In genomic region chr19:38303517-38304351, GRCh38 we compare ENCODE assay signal across 11 cellular contexts. TPM values are rescaled to one million over a fixed set of nuclear protein-coding genes. Genes with fewer than 3 reads are reported as not detected.
DNase-seq lines count a peak whose midpoint lies in the region; ATAC-seq, FAIRE-seq and TF ChIP-seq lines count a peak whose summit lies in the region.
"Had no signal": no experiment of that assay in that cellular context is flagged by ENCODE, and none has a peak within 500 bp of the region (broad histone marks: within the 10 kb centered on the region; RNA-seq: fewer than 3 reads in every experiment).

Gene C19orf33 (plus strand): TSS chr19:38304251. CDS start chr19:38304262, 11 bp downstream.

- DNase-seq in activated naive CD4-positive, alpha-beta T cell treated with anti-CD3 and anti-CD28 coated beads, Interleukin-2, amount 10 ng/mL, durations not matched to agents 7 days and 5 days: peak; percentile 27
- no peak for DNase-seq in activated naive CD4-positive, alpha-beta T cell treated with anti-CD3 and anti-CD28 coated beads, Interleukin-2, amount 50 U/mL, for 16 hours
- DNase-seq in endothelial cell of umbilical vein (ENCODE audit: low read depth, low spot score) (no peak), lung (ENCODE audit: low spot score) (peak; percentile 85), cerebellum (ENCODE audit: low spot score) (no peak), NCI-H1417 treated with DMSO at 0.1 percent for 48 hours (lab: John Stamatoyannopoulos, UW) (no peak)
- no peak for DNase-seq in activated CD4-positive, alpha-beta T cell treated with anti-CD3 and anti-CD28 coated beads, Interleukin-2, amount 50 U/mL, for 4 hours
- DNase-seq: activated CD4-positive, alpha-beta T cell treated with anti-CD3 and anti-CD28 coated beads for 48 hours; NK-92 treated with Interleukin-12 subunit alpha and Interleukin-12 subunit beta, amount 100 ng/mL, for 24 hours had no signal

- H3K36me3 Mint-ChIP-seq in activated naive CD4-positive, alpha-beta T cell treated with anti-CD3 and anti-CD28 coated beads, Interleukin-2, amount 10 ng/mL, durations not matched to agents 7 days and 5 days: peaks cover 7% of the 10 kb centered on the region

- FAIRE-seq in endothelial cell of umbilical vein (lab: Jason Lieb, UNC): peak; percentile 82

- H3K36me3 ChIP-seq in endothelial cell of umbilical vein (ENCODE audit: control insufficient read depth in 2 of 2, extremely low read depth in 1 of 2, insufficient read depth in 2 of 2, low read length in 2 of 2) (peaks cover 0 to 8% of the 10 kb centered on the region in 2 experiments), lung (ENCODE audit: control insufficient read depth in 2 of 2, insufficient read depth in 2 of 2, low read length in 2 of 2) (peaks cover 0 to 28% of the 10 kb centered on the region in 2 donors), urinary bladder (ENCODE audit: insufficient read depth) (peaks cover 2% of the 10 kb centered on the region)

- no peak within 1 kb of the TSS for H3K4me3 Mint-ChIP-seq in activated naive CD4-positive, alpha-beta T cell treated with anti-CD3 and anti-CD28 coated beads, Interleukin-2, amount 10 ng/mL, durations not matched to agents 7 days and 5 days

- no peak within 1 kb of the TSS for H3K27ac Mint-ChIP-seq in activated naive CD4-positive, alpha-beta T cell treated with anti-CD3 and anti-CD28 coated beads, Interleukin-2, amount 10 ng/mL, durations not matched to agents 7 days and 5 days

- no TSS peak for BruUV-seq in endothelial cell of umbilical vein (replicated peaks; lab: Mats Ljungman, UMichigan)

- H3K9me1 ChIP-seq in endothelial cell of umbilical vein (replicated peaks; ENCODE audit: control insufficient read depth, extremely low read depth, insufficient read depth, low read length): no peaks in the 10 kb centered on the region

- H3K4me1 ChIP-seq in endothelial cell of umbilical vein (ENCODE audit: control insufficient read depth, extremely low read depth, insufficient read depth, low read length) (peaks cover 16% of the 10 kb centered on the region), lung (ENCODE audit: control insufficient read depth in 2 of 2, insufficient read depth in 2 of 2, low read length in 2 of 2) (peaks cover 0 to 10% of the 10 kb centered on the region in 2 donors), urinary bladder (ENCODE audit: insufficient read depth) (peaks cover 2% of the 10 kb centered on the region)

- H3K9ac ChIP-seq in endothelial cell of umbilical vein (replicated peaks; ENCODE audit: extremely low read depth, insufficient read depth, low read length): peak within 1 kb of the TSS; percentile 21

- no peaks in the 10 kb centered on the region for H3K9me3 ChIP-seq in endothelial cell of umbilical vein (replicated peaks; ENCODE audit: control insufficient read depth, insufficient read depth, low read length)
- no peaks in the 10 kb centered on the region for H3K9me3 ChIP-seq in lung (ENCODE audit: control insufficient read depth in 2 of 2, insufficient read depth in 1 of 2, low read length in 1 of 2)

- POLR2A ChIA-PET in endothelial cell of umbilical vein (lab: Charles Lee): interaction anchor here (0.5 kb wide), 1 partner anchor 14 kb away, joined by 5 read pairs; no protein-coding TSS in a partner anchor

- H3K27me3 Mint-ChIP-seq in activated naive CD4-positive, alpha-beta T cell treated with anti-CD3 and anti-CD28 coated beads, Interleukin-2, amount 10 ng/mL, durations not matched to agents 7 days and 5 days: no peaks in the 10 kb centered on the region
- H3K27me3 Mint-ChIP-seq: brain had no signal

- peak within 1 kb of the TSS; percentile 28 for H2AFZ ChIP-seq in endothelial cell of umbilical vein (ENCODE audit: low read depth, low read length)

- H3K27me3 ChIP-seq in endothelial cell of umbilical vein (ENCODE audit: control insufficient read depth in 2 of 2, insufficient read depth in 2 of 2, low read length in 2 of 2) (no peaks in the 10 kb centered on the region), lung (ENCODE audit: control insufficient read depth, insufficient read depth) (no peaks in the 10 kb centered on the region)

- H4K20me1 ChIP-seq in endothelial cell of umbilical vein (replicated peaks; ENCODE audit: control insufficient read depth, extremely low read depth, insufficient read depth, low read length): no peaks in the 10 kb centered on the region

- H3K4me2 ChIP-seq in endothelial cell of umbilical vein (ENCODE audit: insufficient read depth, low read length): peak within 1 kb of the TSS; percentile 76

- H3K9me3 Mint-ChIP-seq in activated naive CD4-positive, alpha-beta T cell treated with anti-CD3 and anti-CD28 coated beads, Interleukin-2, amount 10 ng/mL, durations not matched to agents 7 days and 5 days: no peaks in the 10 kb centered on the region

- H3K4me3 ChIP-seq in endothelial cell of umbilical vein (replicated peaks in 1 of 3; ENCODE audit: insufficient read depth in 1 of 3, low read depth in 1 of 3, low read length in 3 of 3) (peak within 1 kb of the TSS in 1 of 3 experiments; percentile 19), lung (peak within 1 kb of the TSS; percentile 25), urinary bladder (ENCODE audit: low read depth, low read length) (peak within 1 kb of the TSS; percentile 11)

- CTCF ChIA-PET in activated naive CD4-positive, alpha-beta T cell treated with anti-CD3 and anti-CD28 coated beads, Interleukin-2, amount 10 ng/mL, durations not matched to agents 7 days and 5 days (lab: Charles Lee): interaction anchor here (1.4 kb wide), 1 partner anchor 32 kb away, joined by 3 read pairs; the partner anchor contains the start of gene CATSPERG
- CTCF ChIA-PET in endothelial cell of umbilical vein (lab: Charles Lee): interaction anchor here (1.0 to 1.4 kb wide), 2 partner anchors 32 to 99 kb away, joined by 3 to 4 read pairs; partner anchors contain the start of genes CATSPERG and FAM98C

- no peak for TF ChIP-seq POLR2A in endothelial cell of umbilical vein (IDR thresholded peaks at IDR 0.05; ENCODE audit: low read depth, low read length)

- 31 to 40% methylated on average over 26 to 28 of the region's 28 CpGs for WGBS in lung, 2 donors
- 65% methylated on average over 28 of the region's 28 CpGs for WGBS in urinary bladder

- ATAC-seq in lung (ENCODE audit: insufficient read depth, low FRiP score): peak; percentile 70

- intact Hi-C loops in endothelial cell of umbilical vein (cut with micrococcal nuclease): no loop called here

- no peaks in the 10 kb centered on the region for H3K4me1 Mint-ChIP-seq in activated naive CD4-positive, alpha-beta T cell treated with anti-CD3 and anti-CD28 coated beads, Interleukin-2, amount 10 ng/mL, durations not matched to agents 7 days and 5 days

- H3K27ac ChIP-seq in endothelial cell of umbilical vein (ENCODE audit: insufficient read depth, low read depth, low read length): no peak within 1 kb of the TSS
- peak within 1 kb of the TSS; percentile 38 to 85 for H3K27ac ChIP-seq in lung (ENCODE audit: low read depth in 1 of 2, low read length in 1 of 2)
- H3K27ac ChIP-seq in urinary bladder (ENCODE audit: low read depth): peak within 1 kb of the TSS; percentile 85

- H3K79me2 ChIP-seq in endothelial cell of umbilical vein (ENCODE audit: control insufficient read depth, insufficient read depth, low read length): no peaks in the 10 kb centered on the region

- TF ChIP-seq CTCF in endothelial cell of umbilical vein (IDR thresholded peaks at IDR 0.05; ENCODE audit: extremely low read depth in 1 of 2, insufficient read depth in 1 of 2, low read depth in 1 of 2, low read length in 2 of 2) (no peak), lung (IDR thresholded peaks at IDR 0.05; ENCODE audit: control extremely low read depth, extremely low read depth) (no peak)

- dilution Hi-C loops in endothelial cell of umbilical vein (cut with MboI; ENCODE audit: extremely low pct_ligation_motif_present, low sequenced_read_pairs): no loop called here

TF ChIP-seq in endothelial cell of umbilical vein, 7 proteins besides CTCF, POLR2A, EP300 and RAD21:
- no peak for TF ChIP-seq EZH2 (IDR thresholded peaks at IDR 0.05; ENCODE audit: borderline replicate concordance, low read depth, low read length, severe bottlenecking)
- TF ChIP-seq GATA2 (IDR thresholded peaks at IDR 0.05; ENCODE audit: insufficient read depth, insufficient read length, low read depth, low read length): no peak
- peak; percentile 79 for TF ChIP-seq POLR2AphosphoS5 (IDR thresholded peaks at IDR 0.05; ENCODE audit: insufficient read depth, low read depth, low read length)
- peak; percentile 42 for TF ChIP-seq FOS (IDR thresholded peaks at IDR 0.05; ENCODE audit: borderline replicate concordance, insufficient read depth, low read length)
- no peak for TF ChIP-seq MYC (IDR thresholded peaks at IDR 0.05; ENCODE audit: low read depth, low read length)
- TF ChIP-seq MAX (IDR thresholded peaks at IDR 0.05; ENCODE audit: insufficient read depth, insufficient read length): no peak

RNA-seq across cellular contexts. Expression of gene C19orf33, which starts in this region (rescaled TPM):
- total RNA-seq in endothelial cell of umbilical vein (4.3 and 18.9 TPM in 2 replicates), lung (10 to 100 TPM; 32.0 to 91.8 TPM), urinary bladder (36.8 TPM), cerebellum (not detected)
- polyA plus RNA-seq in endothelial cell of umbilical vein (34.1 and 54.0 TPM in 2 replicates), lung (100 to 1,000 TPM; 170 to 687 TPM), urinary bladder (89.0 TPM)
- 17.2 and 25.8 TPM in 2 replicates for polyA plus RNA-seq in endothelial cell of umbilical vein (2011; cell fraction: cytosol; rRNA removed)
- polyA plus RNA-seq in endothelial cell of umbilical vein (2011; cell fraction: nucleus; rRNA removed): 4.3 and 6.0 TPM in 2 replicates
- 22.5 and 28.9 TPM in 2 replicates for polyA plus RNA-seq in endothelial cell of umbilical vein (2012)
- polyA minus RNA-seq in endothelial cell of umbilical vein: 3.1 and 3.6 TPM in 2 replicates
- polyA minus RNA-seq in endothelial cell of umbilical vein (2011; cell fraction: cytosol; rRNA and poly(A)+ RNA removed): 38.8 TPM
- polyA minus RNA-seq in endothelial cell of umbilical vein (2011; cell fraction: nucleus; rRNA and poly(A)+ RNA removed): 2.6 TPM in 1 of 2 replicates, not detected in the other

Comparison
In these comparisons a context has a peak if more than half of its experiments do, and no peak if none do; other contexts are left out.
1. DNase-seq: peak in activated naive CD4-positive, alpha-beta T cell treated with anti-CD3 and anti-CD28 coated beads, Interleukin-2, amount 10 ng/mL, durations not matched to agents 7 days and 5 days (single experiment) and lung (single experiment); none in activated naive CD4-positive, alpha-beta T cell treated with anti-CD3 and anti-CD28 coated beads, Interleukin-2, amount 50 U/mL, for 16 hours (single experiment), endothelial cell of umbilical vein (single experiment), cerebellum (single experiment), activated CD4-positive, alpha-beta T cell treated with anti-CD3 and anti-CD28 coated beads, Interleukin-2, amount 50 U/mL, for 4 hours (0 of 2) and NCI-H1417 treated with DMSO at 0.1 percent for 48 hours (single experiment).